ENCODE assay signal across 13 cellular contexts in the genomic region with DNA sequence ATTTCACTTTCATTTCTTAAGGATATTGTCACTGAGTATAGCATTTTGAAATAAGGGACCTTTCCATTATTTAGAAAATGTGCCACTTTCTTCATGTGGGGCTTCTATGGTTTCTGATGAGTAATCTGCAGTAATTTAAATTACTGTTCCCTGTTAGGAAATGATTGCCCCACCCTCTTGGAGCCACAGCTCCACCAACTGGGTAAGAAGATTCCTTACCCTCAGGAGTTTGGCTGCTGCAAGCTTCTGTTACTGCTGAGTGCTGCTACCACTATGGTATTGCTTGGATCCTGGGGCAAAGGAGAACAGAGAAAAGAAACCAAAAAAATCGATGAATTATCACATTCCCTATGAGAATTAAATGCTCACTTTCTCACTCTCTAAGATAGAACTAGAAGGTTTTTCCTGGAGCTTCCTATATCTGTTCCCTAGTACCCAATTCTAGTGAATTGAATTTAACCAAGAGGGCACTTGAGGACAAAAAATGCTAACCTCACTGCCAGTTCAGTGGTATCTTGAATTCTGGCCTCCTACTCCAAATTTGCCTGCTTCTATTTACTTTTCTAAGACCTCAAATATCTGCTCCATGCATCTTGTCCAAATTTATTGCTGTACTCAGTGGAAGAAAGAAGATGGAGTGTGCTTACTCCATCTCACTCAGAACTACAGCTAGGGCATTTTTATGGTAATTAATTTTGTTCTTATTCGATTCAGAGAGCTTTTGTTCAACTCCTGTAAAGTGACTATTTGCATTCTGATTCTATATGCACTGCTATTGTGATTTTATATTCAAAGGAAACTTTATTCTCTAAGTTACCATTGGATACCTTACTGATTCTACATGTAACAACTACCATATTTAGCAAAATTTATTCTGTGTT.
DNase-seq lines count a peak whose midpoint lies in the region; ATAC-seq, FAIRE-seq and TF ChIP-seq lines count a peak whose summit lies in the region.
"Had no signal": no experiment of that assay in that cellular context is flagged by ENCODE, and none has a peak within 500 bp of the region (broad histone marks: within the 10 kb centered on the region; RNA-seq: fewer than 3 reads in every experiment).

No MANE protein-coding gene starts in this region.

- H3K36me3 ChIP-seq in Loucy (ENCODE audit: insufficient read depth, low read length) (no peaks in the 10 kb centered on the region), WERI-Rb-1 (no peaks in the 10 kb centered on the region), mesenchymal stem cell (ENCODE audit: control insufficient read depth in 1 of 2, insufficient read depth in 2 of 2, low read depth in 1 of 2, low read length in 2 of 2) (no peaks in the 10 kb centered on the region), small intestine (ENCODE audit: control insufficient read depth in 2 of 2, insufficient read depth in 2 of 2, low read length in 2 of 2) (no peaks in the 10 kb centered on the region)

- H3K14ac ChIP-seq in mesenchymal stem cell (ENCODE audit: low read length in 2 of 2), result no peak overlapping the region

- H4K91ac ChIP-seq in mesenchymal stem cell (ENCODE audit: low read length), result no peak overlapping the region

- no peak overlapping the region for H3K23ac ChIP-seq in mesenchymal stem cell (ENCODE audit: low read length in 2 of 2)

- no peak overlapping the region for H2BK5ac ChIP-seq in mesenchymal stem cell (ENCODE audit: low read depth, low read length, poor library complexity, severe bottlenecking)

- no peak for ATAC-seq in GM19452 (IDR thresholded peaks at IDR 0.05; ENCODE audit: unreplicated experiment)

- no peak overlapping the region for H4K8ac ChIP-seq in mesenchymal stem cell (ENCODE audit: low read length)

- no peaks in the 10 kb centered on the region for H3K79me2 ChIP-seq in Loucy (ENCODE audit: insufficient read depth, low read length)

- H3K79me1 ChIP-seq in mesenchymal stem cell (replicated peaks; ENCODE audit: low read length, poor library complexity, severe bottlenecking), result no peaks in the 10 kb centered on the region

- H3K4me3 ChIP-seq in Loucy (ENCODE audit: low read length, poor library complexity, severe bottlenecking) (no peak overlapping the region), WERI-Rb-1 (ENCODE audit: low read depth, low read length) (no peak overlapping the region), mesenchymal stem cell (ENCODE audit: insufficient read depth in 1 of 2, low read depth in 1 of 2, low read length in 2 of 2) (no peak overlapping the region), small intestine (ENCODE audit: low read depth in 1 of 2, low read length in 2 of 2) (no peak overlapping the region)

- H3K18ac ChIP-seq in mesenchymal stem cell (ENCODE audit: low read depth in 1 of 2, low read length in 2 of 2), result no peak overlapping the region

- no peak overlapping the region for H3K4me2 ChIP-seq in Loucy (ENCODE audit: low read depth, low read length, poor library complexity, severe bottlenecking)
- H3K4me2 ChIP-seq in mesenchymal stem cell (ENCODE audit: low read length, poor library complexity, severe bottlenecking), result no peak overlapping the region

- no peak for FAIRE-seq in small intestine (lab: Jason Lieb, UNC)

- H2AK5ac ChIP-seq in mesenchymal stem cell (ENCODE audit: low read length, severe bottlenecking), result no peak overlapping the region

- no peak overlapping the region for H2BK12ac ChIP-seq in mesenchymal stem cell (ENCODE audit: low read length in 2 of 2)

- TF ChIP-seq CTCF in Loucy (conservative IDR thresholded peaks at IDR 0.05; ENCODE audit: low read length) (peak; percentile 20; the same call in 1 of the 2 replicates), WERI-Rb-1 (IDR thresholded peaks at IDR 0.05; ENCODE audit: low read depth, low read length) (peak; percentile 5; the same call in 1 of the 2 replicates)

- H3K4me1 ChIP-seq in Loucy (ENCODE audit: insufficient read depth, low read length, poor library complexity, severe bottlenecking), result no peaks in the 10 kb centered on the region
- H3K4me1 ChIP-seq in mesenchymal stem cell (ENCODE audit: control insufficient read depth, insufficient read depth, low read depth, low read length), result no peaks in the 10 kb centered on the region
- H3K4me1 ChIP-seq in small intestine (ENCODE audit: control insufficient read depth in 2 of 2, insufficient read depth in 1 of 2, low read depth in 1 of 2, low read length in 1 of 2), result no peaks in the 10 kb centered on the region

- H2AFZ ChIP-seq in Loucy (ENCODE audit: low read length), result no peak overlapping the region
- H2AFZ ChIP-seq in mesenchymal stem cell (ENCODE audit: low read depth, low read length), result no peak overlapping the region

- no peak overlapping the region for H3K9ac ChIP-seq in Loucy (ENCODE audit: low read depth, low read length, poor library complexity, severe bottlenecking)
- no peak overlapping the region for H3K9ac ChIP-seq in mesenchymal stem cell (ENCODE audit: low read length)

- no peaks in the 10 kb centered on the region for H3K9me3 ChIP-seq in Loucy (ENCODE audit: insufficient read depth, low read depth, low read length)
- H3K9me3 ChIP-seq in WERI-Rb-1 (ENCODE audit: severe bottlenecking), result no peaks in the 10 kb centered on the region
- H3K9me3 ChIP-seq in mesenchymal stem cell (ENCODE audit: control insufficient read depth, low read length), result no peaks in the 10 kb centered on the region
- H3K9me3 ChIP-seq in small intestine (ENCODE audit: control insufficient read depth, low read depth), result no peaks in the 10 kb centered on the region

- no peaks in the 10 kb centered on the region for H3F3A ChIP-seq in Loucy (ENCODE audit: low read depth)

- H3K27me3 ChIP-seq in Loucy (ENCODE audit: insufficient read depth, low read length, poor library complexity, severe bottlenecking), result no peaks in the 10 kb centered on the region
- H3K27me3 ChIP-seq in WERI-Rb-1 (ENCODE audit: insufficient read depth, low read depth, severe bottlenecking), result no peaks in the 10 kb centered on the region
- H3K27me3 ChIP-seq in mesenchymal stem cell (ENCODE audit: control insufficient read depth in 1 of 2, insufficient read depth in 1 of 2, low read length in 2 of 2), result no peaks in the 10 kb centered on the region
- no peaks in the 10 kb centered on the region for H3K27me3 ChIP-seq in small intestine (ENCODE audit: control insufficient read depth in 2 of 2, insufficient read depth in 2 of 2, low read length in 2 of 2)

- no peaks in the 10 kb centered on the region for H3K9me2 ChIP-seq in Loucy (replicated peaks; ENCODE audit: low read depth, low read length)

- H3K27ac ChIP-seq in WERI-Rb-1 (no peak overlapping the region), mesenchymal stem cell (ENCODE audit: low read length, poor library complexity, severe bottlenecking) (no peak overlapping the region), small intestine (ENCODE audit: low read depth in 1 of 2, low read length in 1 of 2) (no peak overlapping the region)

- H2BK15ac ChIP-seq in mesenchymal stem cell (ENCODE audit: low read depth, poor library complexity, severe bottlenecking), result no peak overlapping the region

- WGBS in mesenchymal stem cell, result 40% methylated on average over 1 of the region's 2 CpGs
- 38 to 51% (median 50%) methylated on average over 2 of the region's 2 CpGs for WGBS in small intestine, 3 donors

- no peak overlapping the region for H2BK120ac ChIP-seq in mesenchymal stem cell (ENCODE audit: low read depth, low read length)

- DNase-seq in Daoy (ENCODE audit: low read depth), result peak; percentile 62
- DNase-seq in WERI-Rb-1, result no peak
- DNase-seq in mesenchymal stem cell, result peak; percentile 72
- no peak for DNase-seq in small intestine
- no peak for DNase-seq in activated naive CD4-positive, alpha-beta T cell treated with Interleukin-2 at 50 U/mL for 16 hours
- DNase-seq in SKM-1 (lab: John Stamatoyannopoulos, UW; ENCODE audit: unreplicated experiment), result no peak
- DNase-seq: activated CD4-positive, alpha-beta T cell treated with anti-CD3 and anti-CD28 coated beads, Interleukin-2, amount 50 U/mL, for 4 hours; CD4-positive, CD25-positive, alpha-beta regulatory T cell; GDM1; HFFc6; KG1 had no signal

- no peaks in the 10 kb centered on the region for H4K20me1 ChIP-seq in Loucy (ENCODE audit: insufficient read depth, low read length, poor library complexity, severe bottlenecking)

- no peak overlapping the region for H3K4ac ChIP-seq in mesenchymal stem cell (ENCODE audit: low read depth in 1 of 2, low read length in 2 of 2)

Comparison
In these comparisons a context has a peak if more than half of its experiments do, and no peak if none do; other contexts are left out.
1. DNase-seq: peak in Daoy (single experiment) and mesenchymal stem cell (single experiment); none in WERI-Rb-1 (single experiment), small intestine (single experiment), activated naive CD4-positive, alpha-beta T cell treated with Interleukin-2 at 50 U/mL for 16 hours (single experiment) and SKM-1 (single experiment).